15 cellular contexts compared by ENCODE assay signal in the genomic region with DNA sequence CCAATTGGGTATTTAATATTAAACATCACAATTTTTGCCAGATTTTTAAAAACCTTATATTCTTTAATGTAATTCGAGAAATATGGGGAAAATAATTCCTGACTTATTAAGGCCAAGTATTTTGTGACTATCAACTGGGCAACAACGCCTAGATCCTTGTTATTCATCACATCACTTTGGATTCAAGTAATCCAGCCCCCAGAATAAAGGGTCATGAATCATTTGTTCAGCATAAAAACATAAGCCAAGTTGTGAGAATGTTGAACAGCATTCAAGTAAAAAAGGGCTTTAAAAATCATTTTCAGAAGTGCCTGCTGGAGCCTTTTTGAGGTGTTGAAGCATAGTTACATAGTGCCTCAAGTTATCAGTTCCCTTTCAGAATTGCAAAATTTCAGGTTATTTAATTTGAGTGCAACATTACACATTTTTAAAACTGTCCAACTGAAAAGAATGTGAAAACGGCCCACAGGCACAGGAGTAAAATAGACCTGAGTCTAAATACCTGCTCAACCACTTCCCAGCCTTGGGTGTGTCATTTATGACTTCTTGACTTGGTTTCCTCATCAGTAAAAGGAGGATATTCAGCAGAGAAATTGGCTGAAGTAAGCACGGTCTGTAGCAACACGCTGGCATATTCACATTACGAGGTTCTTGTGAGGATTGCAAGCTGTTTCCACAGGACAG. TPM values are rescaled to one million over a fixed set of nuclear protein-coding genes. Genes with fewer than 3 reads are reported as not detected.
DNase-seq lines count a peak whose midpoint lies in the region; ATAC-seq, FAIRE-seq and TF ChIP-seq lines count a peak whose summit lies in the region.
"Had no signal": no experiment of that assay in that cellular context is flagged by ENCODE, and none has a peak within 500 bp of the region (broad histone marks: within the 10 kb centered on the region; RNA-seq: fewer than 3 reads in every experiment).

No MANE protein-coding gene starts in this region.

- no peaks in the 10 kb centered on the region for H3K27me3 Mint-ChIP-seq in astrocyte (ENCODE audit: low read depth, unreplicated experiment)
- H3K27me3 Mint-ChIP-seq in effector memory CD8-positive, alpha-beta T cell, result no peaks in the 10 kb centered on the region
- H3K27me3 Mint-ChIP-seq: natural killer cell treated with Interleukin-12 subunit alpha and Interleukin-12 subunit beta and Interleukin-15 and Interleukin-18, amount 100 ng/mL, for 72 hours; T-cell had no signal

- intact Hi-C loops in Right ventricle myocardium superior (cut with DNase I) (no loop called here), psoas muscle (cut with DNase I) (no loop called here)

- peak overlapping the region; percentile 26 for H3K4me2 ChIP-seq in A549
- no peak overlapping the region for H3K4me2 ChIP-seq in astrocyte (ENCODE audit: low read length)

- H3K9me3 Mint-ChIP-seq in astrocyte (ENCODE audit: unreplicated experiment), result no peaks in the 10 kb centered on the region
- no peaks in the 10 kb centered on the region for H3K9me3 Mint-ChIP-seq in effector memory CD8-positive, alpha-beta T cell
- H3K9me3 Mint-ChIP-seq: natural killer cell treated with Interleukin-12 subunit alpha and Interleukin-12 subunit beta and Interleukin-15 and Interleukin-18, amount 100 ng/mL, for 72 hours; T-cell had no signal

- FAIRE-seq in A549 (lab: Jason Lieb, UNC) (no peak), astrocyte (lab: Jason Lieb, UNC) (no peak)

- POLR2A ChIA-PET in A549 (lab: Yijun Ruan, JAX), result no interaction called here

- TF ChIP-seq CTCF in A549 (IDR thresholded peaks at IDR 0.05), result no peak
- TF ChIP-seq CTCF in astrocyte (IDR thresholded peaks at IDR 0.05; ENCODE audit: insufficient read depth, low read depth, low read length), result no peak
- TF ChIP-seq CTCF in psoas muscle (IDR thresholded peaks at IDR 0.05), result no peak

- no peak overlapping the region for H3K4me3 Mint-ChIP-seq in astrocyte (ENCODE audit: unreplicated experiment)
- H3K4me3 Mint-ChIP-seq in effector memory CD8-positive, alpha-beta T cell, result no peak overlapping the region
- H3K4me3 Mint-ChIP-seq: activated T-cell treated with anti-CD3 and anti-CD28 coated beads, Interleukin-2, amount 50 U/mL, for 4 hours; natural killer cell treated with Interleukin-12 subunit alpha and Interleukin-12 subunit beta and Interleukin-15 and Interleukin-18, amount 100 ng/mL, for 72 hours; T-cell had no signal

- peaks cover 79% of the 10 kb centered on the region for H3K79me2 ChIP-seq in astrocyte (ENCODE audit: insufficient read depth, low read length)

- H3K27me3 ChIP-seq in astrocyte (ENCODE audit: insufficient read depth, low read length), result no peaks in the 10 kb centered on the region
- no peaks in the 10 kb centered on the region for H3K27me3 ChIP-seq in psoas muscle (ENCODE audit: insufficient read depth in 3 of 3, low read length in 2 of 3)
- H3K27me3 ChIP-seq: brain microvascular endothelial cell, upper lobe of left lung had no signal

- H3K4me1 ChIP-seq in A549 (peaks cover 85% of the 10 kb centered on the region), astrocyte (ENCODE audit: insufficient read depth, low read length) (peaks cover 65% of the 10 kb centered on the region), psoas muscle (peaks cover 94% of the 10 kb centered on the region)

- H2AFZ ChIP-seq in astrocyte (ENCODE audit: low read depth, low read length), result no peak overlapping the region

- H3K36me3 Mint-ChIP-seq in astrocyte (ENCODE audit: low read depth, unreplicated experiment), result peaks cover 7% of the 10 kb centered on the region
- H3K36me3 Mint-ChIP-seq in effector memory CD8-positive, alpha-beta T cell (ENCODE audit: insufficient read depth), result peaks cover 39% of the 10 kb centered on the region

- no peak for DNase-seq in A549 (ENCODE audit: low read depth in 1 of 2, low spot score in 1 of 2)
- DNase-seq in astrocyte (ENCODE audit: low read depth), result peak; percentile 39
- DNase-seq in Right ventricle myocardium superior, result no peak
- no peak for DNase-seq in psoas muscle
- DNase-seq in glomerular visceral epithelial cell (ENCODE audit: extremely low spot score), result no peak
- DNase-seq in effector memory CD8-positive, alpha-beta T cell, result no peak
- no peak for DNase-seq in epidermal melanocyte (ENCODE audit: insufficient read length, low spot score)
- DNase-seq: activated CD4-positive, alpha-beta T cell treated with anti-CD3 and anti-CD28 coated beads for 1 hour; activated T-cell treated with anti-CD3 and anti-CD28 coated beads, Interleukin-2, amount 50 U/mL, for 4 hours; brain microvascular endothelial cell; NCI-H2107; T-cell; upper lobe of left lung had no signal

- H3K36me3 ChIP-seq in astrocyte (ENCODE audit: insufficient read depth, low read length) (peaks cover 6% of the 10 kb centered on the region), psoas muscle (ENCODE audit: insufficient read depth in 1 of 2, low read depth in 1 of 2) (peaks cover 5 to 22% of the 10 kb centered on the region in 2 donors)

- peak overlapping the region; percentile 21 to 62; a peak in 4 of 6 replicates for H3K27ac ChIP-seq in A549
- H3K27ac ChIP-seq in astrocyte (ENCODE audit: low read depth, low read length), result no peak overlapping the region
- H3K27ac ChIP-seq in psoas muscle, result peak overlapping the region; percentile 32
- H3K27ac ChIP-seq: brain microvascular endothelial cell had no signal

- no peak for TF ChIP-seq POLR2A in A549 (IDR thresholded peaks at IDR 0.05; ENCODE audit: low read length)

- TF ChIP-seq RAD21 in A549 (conservative IDR thresholded peaks at IDR 0.05 in 1 of 2, IDR thresholded peaks at IDR 0.05 in 1 of 2), result no peak

- WGBS in A549 (ENCODE audit: missing lambda C conversion rate), result 73% methylated on average over 6 of the region's 6 CpGs
- 53 to 70% (median 58%) methylated on average over 6 of the region's 6 CpGs for WGBS in psoas muscle, 3 donors

- ATAC-seq in A549, result no peak
- ATAC-seq in Right ventricle myocardium superior (ENCODE audit: poor library complexity), result peak; percentile 55
- peak in 2 of 4 donors; percentile 17 to 20 for ATAC-seq in psoas muscle
- ATAC-seq in GM19023 (IDR thresholded peaks at IDR 0.05; ENCODE audit: unreplicated experiment), result no peak
- ATAC-seq in effector memory CD8-positive, alpha-beta T cell (replicated peaks), result no peak
- ATAC-seq: activated T-cell treated with anti-CD3 and anti-CD28 coated beads, Interleukin-2, amount 50 U/mL, for 4 hours; natural killer cell treated with Interleukin-12 subunit alpha and Interleukin-12 subunit beta and Interleukin-15 and Interleukin-18, amount 100 ng/mL, for 72 hours; T-cell had no signal

- H4K20me1 ChIP-seq in astrocyte (ENCODE audit: insufficient read depth, low read length), result peaks cover 32% of the 10 kb centered on the region

- peaks cover 65% of the 10 kb centered on the region for H3K4me1 Mint-ChIP-seq in astrocyte (ENCODE audit: low read depth, unreplicated experiment)
- peaks cover 39 to 66% of the 10 kb centered on the region in 2 donors for H3K4me1 Mint-ChIP-seq in effector memory CD8-positive, alpha-beta T cell (ENCODE audit: low read depth in 2 of 2)

- no peak for TF ChIP-seq EP300 in A549 (IDR thresholded peaks at IDR 0.05)

- no peaks in the 10 kb centered on the region for H3K9me3 ChIP-seq in A549
- H3K9me3 ChIP-seq in astrocyte (ENCODE audit: insufficient read depth, low read depth, low read length), result no peaks in the 10 kb centered on the region
- H3K9me3 ChIP-seq in psoas muscle, result no peaks in the 10 kb centered on the region
- H3K9me3 ChIP-seq: upper lobe of left lung had no signal

- H3K4me3 ChIP-seq in A549 (no peak overlapping the region), astrocyte (ENCODE audit: insufficient read depth, low read depth, low read length) (no peak overlapping the region), psoas muscle (no peak overlapping the region)
- H3K4me3 ChIP-seq: upper lobe of left lung had no signal

- H3K27ac Mint-ChIP-seq in astrocyte (ENCODE audit: unreplicated experiment), result no peak overlapping the region
- H3K27ac Mint-ChIP-seq in effector memory CD8-positive, alpha-beta T cell, result peak overlapping the region in 1 of 2 donors; percentile 19
- H3K27ac Mint-ChIP-seq: natural killer cell treated with Interleukin-12 subunit alpha and Interleukin-12 subunit beta and Interleukin-15 and Interleukin-18, amount 100 ng/mL, for 72 hours; T-cell had no signal

- CTCF ChIA-PET in A549 (lab: Yijun Ruan, JAX), result no interaction called here

- H3K9ac ChIP-seq in astrocyte (ENCODE audit: low read length), result peak overlapping the region; percentile 2

TF ChIP-seq in A549, 52 proteins besides CTCF, POLR2A, EP300 and RAD21 (continues in another document):
- TF ChIP-seq HEYL (CRISPR knock-in tag; IDR thresholded peaks at IDR 0.05) (no peak), FOXS1 (CRISPR knock-in tag; IDR thresholded peaks at IDR 0.05) (no peak), ESRRA (IDR thresholded peaks at IDR 0.05; ENCODE audit: borderline replicate concordance, low read length) (no peak), HDAC2 (IDR thresholded peaks at IDR 0.05) (no peak), NR3C1 (IDR thresholded peaks at IDR 0.05) (no peak), POLR2AphosphoS2 (conservative IDR thresholded peaks at IDR 0.05; ENCODE audit: low read length) (no peak)
- TF ChIP-seq, protein P1, sequence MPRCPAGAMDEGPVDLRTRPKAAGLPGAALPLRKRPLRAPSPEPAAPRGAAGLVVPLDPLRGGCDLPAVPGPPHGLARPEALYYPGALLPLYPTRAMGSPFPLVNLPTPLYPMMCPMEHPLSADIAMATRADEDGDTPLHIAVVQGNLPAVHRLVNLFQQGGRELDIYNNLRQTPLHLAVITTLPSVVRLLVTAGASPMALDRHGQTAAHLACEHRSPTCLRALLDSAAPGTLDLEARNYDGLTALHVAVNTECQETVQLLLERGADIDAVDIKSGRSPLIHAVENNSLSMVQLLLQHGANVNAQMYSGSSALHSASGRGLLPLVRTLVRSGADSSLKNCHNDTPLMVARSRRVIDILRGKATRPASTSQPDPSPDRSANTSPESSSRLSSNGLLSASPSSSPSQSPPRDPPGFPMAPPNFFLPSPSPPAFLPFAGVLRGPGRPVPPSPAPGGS (IDR thresholded peaks at IDR 0.05), result no peak

RNA-seq across cellular contexts. Expression of a gene that starts 56.4 kb away (rescaled TPM):
- 20.6 and 25.9 TPM in 2 replicates for polyA plus RNA-seq in A549 (2011; rRNA removed)
- 4.6 and 6.1 TPM in 2 replicates for polyA plus RNA-seq in A549 (2012; cell fraction: cytosol; rRNA removed)
- polyA plus RNA-seq in A549 (2012; cell fraction: nucleus; rRNA removed), result 6.1 and 8.6 TPM in 2 replicates
- 15.4 to 21.3 TPM (median 18.7 TPM) in 3 replicates for polyA plus RNA-seq in A549 (2017; fragmentation: RNase III; extraction: RNeasy Plus Mini Kit Qiagen cat#74134 plus additional on column Dnase treatment)
- 37.8 and 44.0 TPM in 2 replicates for polyA minus RNA-seq in A549 (2011; rRNA and poly(A)+ RNA removed)
- 66.5 and 70.2 TPM in 2 replicates for total RNA-seq in astrocyte
- 69.3 TPM for total RNA-seq in Right ventricle myocardium superior
- 10 to 100 TPM; 54.3 to 93.1 (median 77.8) TPM for total RNA-seq in psoas muscle
- polyA plus RNA-seq in psoas muscle, result 10 to 100 TPM; 13.3 to 61.9 (median 27.4) TPM
